33 cellular contexts compared by ENCODE assay signal in genomic region chr12:117904051-117904450, GRCh38.
"Had no signal": no experiment of that assay in that cellular context is flagged by ENCODE, and none has a peak within 500 bp of the region (broad histone marks: within the 10 kb centered on the region; RNA-seq: fewer than 3 reads in every experiment).

No MANE protein-coding gene starts in this region.

- H3K9ac ChIP-seq: KMS-11 had no signal

- DNase-seq: Karpas-422, Kasumi-1, MG63, MM.1S, MV-4-11, NCI-H1048, NCI-H1092, NCI-H1092 treated with DMSO at 0.1 percent for 48 hours, NCI-H1105, NCI-H1105 treated with DMSO at 0.1 percent for 48 hours, NCI-H1417, NCI-H1417 treated with DMSO at 0.1 percent for 48 hours, NCI-H1436, NCI-H1436 treated with DMSO at 0.1 percent for 48 hours, NCI-H146, NCI-H1694, NCI-H1694 treated with DMSO at 0.1 percent for 48 hours, NCI-H187, NCI-H187 treated with DMSO at 0.1 percent for 48 hours, NCI-H1930, NCI-H2029, NCI-H2029 treated with DMSO at 0.1 percent for 48 hours, NCI-H2081, NCI-H2081 treated with DMSO at 0.1 percent for 48 hours, NCI-H2107, NCI-H2171, NCI-H2171 treated with DMSO at 0.1 percent for 48 hours, NCI-H2227 treated with DMSO at 0.1 percent for 48 hours, NCI-H345, NCI-H446, NCI-H446 treated with DMSO at 0.1 percent for 48 hours, NCI-H510A had no signal

- H3K4me3 ChIP-seq: MG63 had no signal

- H3K36me3 ChIP-seq: MG63 had no signal

- H3K9me3 ChIP-seq: MG63 had no signal

- H3K27ac ChIP-seq: KMS-11 had no signal

- H3K27me3 ChIP-seq: MG63 had no signal

- H3K4me2 ChIP-seq: KMS-11 had no signal
